In genomic region chr1:181135815-181136737, GRCh38 we compare ENCODE assay signal across 1 cellular context.
TF ChIP-seq lines count a peak whose summit lies in the region.

No MANE protein-coding gene starts in this region.

TF ChIP-seq in H1, 55 proteins besides CTCF, POLR2A, EP300 and RAD21 (continued from another document):
- TF ChIP-seq, protein P1, sequence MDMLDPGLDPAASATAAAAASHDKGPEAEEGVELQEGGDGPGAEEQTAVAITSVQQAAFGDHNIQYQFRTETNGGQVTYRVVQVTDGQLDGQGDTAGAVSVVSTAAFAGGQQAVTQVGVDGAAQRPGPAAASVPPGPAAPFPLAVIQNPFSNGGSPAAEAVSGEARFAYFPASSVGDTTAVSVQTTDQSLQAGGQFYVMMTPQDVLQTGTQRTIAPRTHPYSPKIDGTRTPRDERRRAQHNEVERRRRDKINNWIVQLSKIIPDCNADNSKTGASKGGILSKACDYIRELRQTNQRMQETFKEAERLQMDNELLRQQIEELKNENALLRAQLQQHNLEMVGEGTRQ (IDR thresholded peaks at IDR 0.05; ENCODE audit: low read length), result no peak
- TF ChIP-seq, protein P2, sequence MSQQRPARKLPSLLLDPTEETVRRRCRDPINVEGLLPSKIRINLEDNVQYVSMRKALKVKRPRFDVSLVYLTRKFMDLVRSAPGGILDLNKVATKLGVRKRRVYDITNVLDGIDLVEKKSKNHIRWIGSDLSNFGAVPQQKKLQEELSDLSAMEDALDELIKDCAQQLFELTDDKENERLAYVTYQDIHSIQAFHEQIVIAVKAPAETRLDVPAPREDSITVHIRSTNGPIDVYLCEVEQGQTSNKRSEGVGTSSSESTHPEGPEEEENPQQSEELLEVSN (IDR thresholded peaks at IDR 0.05), result no peak
- TF ChIP-seq, protein P3, sequence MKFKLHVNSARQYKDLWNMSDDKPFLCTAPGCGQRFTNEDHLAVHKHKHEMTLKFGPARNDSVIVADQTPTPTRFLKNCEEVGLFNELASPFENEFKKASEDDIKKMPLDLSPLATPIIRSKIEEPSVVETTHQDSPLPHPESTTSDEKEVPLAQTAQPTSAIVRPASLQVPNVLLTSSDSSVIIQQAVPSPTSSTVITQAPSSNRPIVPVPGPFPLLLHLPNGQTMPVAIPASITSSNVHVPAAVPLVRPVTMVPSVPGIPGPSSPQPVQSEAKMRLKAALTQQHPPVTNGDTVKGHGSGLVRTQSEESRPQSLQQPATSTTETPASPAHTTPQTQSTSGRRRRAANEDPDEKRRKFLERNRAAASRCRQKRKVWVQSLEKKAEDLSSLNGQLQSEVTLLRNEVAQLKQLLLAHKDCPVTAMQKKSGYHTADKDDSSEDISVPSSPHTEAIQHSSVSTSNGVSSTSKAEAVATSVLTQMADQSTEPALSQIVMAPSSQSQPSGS (IDR thresholded peaks at IDR 0.05; ENCODE audit: low read length), result no peak
- TF ChIP-seq CHD7 (IDR thresholded peaks at IDR 0.05; ENCODE audit: insufficient replicate concordance, low read length) (no peak), POLR2AphosphoS5 (IDR thresholded peaks at IDR 0.05; ENCODE audit: low read depth, low read length) (no peak), RXRA (IDR thresholded peaks at IDR 0.05; ENCODE audit: insufficient read depth, low read depth, low read length) (no peak)
TF ChIP-seq in H1: peak in this region for 0.
